In genomic region chr18:51211552-51211951, GRCh38 we compare ENCODE assay signal across 8 cellular contexts. TPM values are rescaled to one million over a fixed set of nuclear protein-coding genes. Genes with fewer than 3 reads are reported as not detected.
DNase-seq lines count a peak whose midpoint lies in the region; ATAC-seq and TF ChIP-seq lines count a peak whose summit lies in the region.

No MANE protein-coding gene starts in this region.

- H3K4me1 ChIP-seq in spleen: peaks cover 0 to 17% (median 10%) of the 10 kb centered on the region in 6 donors

- H3K27ac ChIP-seq in spleen: peak overlapping the region in 5 of 8 donors; percentile 23 to 66 (median 65)

- no peak overlapping the region for H3K4me3 ChIP-seq in spleen

- WGBS in spleen, 5 donors: 6 to 24% (median 15%) methylated on average over 4 of the region's 4 CpGs

- no peaks in the 10 kb centered on the region for H3K36me3 ChIP-seq in spleen

- intact Hi-C loops in spleen (cut with DNase I; ENCODE audit: low total_unique reads): no loop called here

- peak; percentile 99 for ATAC-seq in HG02885 (IDR thresholded peaks at IDR 0.05; ENCODE audit: poor library complexity, unreplicated experiment)
- ATAC-seq in effector memory CD8-positive, alpha-beta T cell (replicated peaks): peak; percentile 93

- no peaks in the 10 kb centered on the region for H3K36me3 Mint-ChIP-seq in effector memory CD8-positive, alpha-beta T cell (ENCODE audit: insufficient read depth)

- no peak for TF ChIP-seq CTCF in spleen (IDR thresholded peaks at IDR 0.05 in 8 of 11, conservative IDR thresholded peaks at IDR 0.05 in 3 of 11)

- peak overlapping the region; percentile 68 to 90 for H3K27ac Mint-ChIP-seq in effector memory CD8-positive, alpha-beta T cell

- H3K9me3 ChIP-seq in spleen: no peaks in the 10 kb centered on the region

- DNase-seq in activated T-cell treated with anti-CD3 and anti-CD28 coated beads for 24 hours (ENCODE audit: low read depth) (peak; percentile 31), activated T-cell treated with anti-CD3 and anti-CD28 coated beads for 4 hours (no peak), RKO (ENCODE audit: low spot score) (peak; percentile 27), spleen (no peak), NCI-H1048 (lab: John Stamatoyannopoulos, UW) (no peak), NCI-H446 treated with DMSO at 0.1 percent for 48 hours (lab: John Stamatoyannopoulos, UW) (no peak)
- peak; percentile 32 to 35 (median 32) for DNase-seq in effector memory CD8-positive, alpha-beta T cell

- H3K9me3 Mint-ChIP-seq in effector memory CD8-positive, alpha-beta T cell: no peaks in the 10 kb centered on the region

- H3K27me3 ChIP-seq in spleen (replicated peaks in 1 of 7): no peaks in the 10 kb centered on the region

- H3K27me3 Mint-ChIP-seq in effector memory CD8-positive, alpha-beta T cell: no peaks in the 10 kb centered on the region

- H3K4me3 Mint-ChIP-seq in effector memory CD8-positive, alpha-beta T cell: peak overlapping the region; percentile 3 to 15

- peaks cover 12 to 13% of the 10 kb centered on the region in 2 donors for H3K4me1 Mint-ChIP-seq in effector memory CD8-positive, alpha-beta T cell (ENCODE audit: low read depth in 2 of 2)

- no peak for TF ChIP-seq POLR2A in spleen (IDR thresholded peaks at IDR 0.05)

RNA-seq across cellular contexts. Expression of gene MEX3C, which starts 14.1 kb away (rescaled TPM):
- total RNA-seq in spleen: 10 to 100 TPM; 36.9 to 56.7 (median 43.9) TPM
- polyA plus RNA-seq in spleen: 10 to 100 TPM; 10.2 to 17.0 (median 16.9) TPM

Comparison
In these comparisons a context has a peak if more than half of its experiments do, and no peak if none do; other contexts are left out.
1. DNase-seq: peak in activated T-cell treated with anti-CD3 and anti-CD28 coated beads for 24 hours (single experiment), RKO (single experiment) and effector memory CD8-positive, alpha-beta T cell (3 of 3); none in activated T-cell treated with anti-CD3 and anti-CD28 coated beads for 4 hours (single experiment), spleen (single experiment), NCI-H1048 (single experiment) and NCI-H446 treated with DMSO at 0.1 percent for 48 hours (single experiment).